1 cellular context compared by ENCODE assay signal in genomic region chr1:223708001-223708359, GRCh38.
TF ChIP-seq lines count a peak whose summit lies in the region.

No MANE protein-coding gene starts in this region.

TF ChIP-seq in HepG2, 621 proteins besides CTCF, POLR2A, EP300 and RAD21 (continued from another document and continues in another):
- no peak for TF ChIP-seq FOXO4 (CRISPR knock-in tag; conservative IDR thresholded peaks at IDR 0.05)
- TF ChIP-seq HNF1A (IDR thresholded peaks at IDR 0.05; ENCODE audit: low read depth), result no peak
- TF ChIP-seq HNF1A (CRISPR knock-in tag; IDR thresholded peaks at IDR 0.05; ENCODE audit: borderline replicate concordance), result no peak
- TF ChIP-seq ZSCAN20 (CRISPR knock-in tag; IDR thresholded peaks at IDR 0.05; ENCODE audit: borderline replicate concordance), result no peak
- no peak for TF ChIP-seq CCAR2 (optimal IDR thresholded peaks at IDR 0.05; ENCODE audit: low read depth, low read length)
- TF ChIP-seq ATF7 (IDR thresholded peaks at IDR 0.05), result no peak
- no peak for TF ChIP-seq ATF7 (CRISPR knock-in tag; IDR thresholded peaks at IDR 0.05)
- 0 out of 2 replicates have a peak, but pooled peaks have one; percentile 27 for TF ChIP-seq SIX1 (CRISPR knock-in tag; IDR thresholded peaks at IDR 0.05; ENCODE audit: borderline replicate concordance)
- no peak for TF ChIP-seq BCLAF1 (IDR thresholded peaks at IDR 0.05)
- no peak for TF ChIP-seq CHCHD3 (CRISPR knock-in tag; IDR thresholded peaks at IDR 0.05)
- TF ChIP-seq POLR2AphosphoS2 (IDR thresholded peaks at IDR 0.05; ENCODE audit: low read depth, low read length), result no peak
- no peak for TF ChIP-seq ZSCAN12 (CRISPR knock-in tag; IDR thresholded peaks at IDR 0.05)
- 0 out of 4 replicates have a peak, but pooled peaks of 1 of the 2 experiments have one; percentile 24 for TF ChIP-seq ATF4 (CRISPR knock-in tag; IDR thresholded peaks at IDR 0.05)
- TF ChIP-seq KMT2B (CRISPR knock-in tag; IDR thresholded peaks at IDR 0.05), result no peak
- TF ChIP-seq MIER3 (CRISPR knock-in tag; IDR thresholded peaks at IDR 0.05; ENCODE audit: borderline replicate concordance), result peak; percentile 71; the same call in 1 of the 2 replicates
- TF ChIP-seq ARID3A (IDR thresholded peaks at IDR 0.05; ENCODE audit: low read depth, low read length), result peak; percentile 55; the same call in 1 of the 2 replicates
- no peak for TF ChIP-seq ZFP1 (CRISPR knock-in tag; IDR thresholded peaks at IDR 0.05)
- no peak for TF ChIP-seq TBL1XR1 (IDR thresholded peaks at IDR 0.05; ENCODE audit: borderline replicate concordance, low read length, partially characterized antibody)
- peak; percentile 27; the same call in 1 of the 2 replicates for TF ChIP-seq THRA (CRISPR knock-in tag; IDR thresholded peaks at IDR 0.05; ENCODE audit: borderline replicate concordance)
- TF ChIP-seq TRIM22 (IDR thresholded peaks at IDR 0.05), result no peak
- TF ChIP-seq ZFP82 (CRISPR knock-in tag; IDR thresholded peaks at IDR 0.05; ENCODE audit: borderline replicate concordance), result no peak
- TF ChIP-seq HNF4A (CRISPR knock-in tag; IDR thresholded peaks at IDR 0.05), result peak; percentile 97
- TF ChIP-seq DNMT1 (CRISPR knock-in tag; IDR thresholded peaks at IDR 0.05), result no peak
- 0 out of 2 replicates have a peak, but pooled peaks have one; percentile 24 for TF ChIP-seq ZBTB43 (CRISPR knock-in tag; conservative IDR thresholded peaks at IDR 0.05)
- TF ChIP-seq TFDP2 (CRISPR knock-in tag; IDR thresholded peaks at IDR 0.05), result peak; percentile 46; the same call in 1 of the 2 replicates
- TF ChIP-seq PPARG (CRISPR knock-in tag; conservative IDR thresholded peaks at IDR 0.05), result 0 out of 2 replicates have a peak, but pooled peaks have one; percentile 44
- no peak for TF ChIP-seq ZNF747 (CRISPR knock-in tag; IDR thresholded peaks at IDR 0.05; ENCODE audit: borderline replicate concordance)
- no peak for TF ChIP-seq ZNF446 (CRISPR knock-in tag; IDR thresholded peaks at IDR 0.05)
- TF ChIP-seq ZNF577 (CRISPR knock-in tag; IDR thresholded peaks at IDR 0.05; ENCODE audit: borderline replicate concordance, low read depth), result no peak
- 0 out of 2 replicates have a peak, but pooled peaks have one; percentile 16 for TF ChIP-seq SMC3 (IDR thresholded peaks at IDR 0.05; ENCODE audit: low read length)
- TF ChIP-seq SAP130 (CRISPR knock-in tag; IDR thresholded peaks at IDR 0.05; ENCODE audit: low read depth), result peak; percentile 53; the same call in 1 of the 2 replicates
- no peak for TF ChIP-seq SMAD1 (CRISPR knock-in tag; IDR thresholded peaks at IDR 0.05; ENCODE audit: borderline replicate concordance, low read depth)
- TF ChIP-seq ZHX1 (CRISPR knock-in tag; IDR thresholded peaks at IDR 0.05; ENCODE audit: low read depth), result no peak
- TF ChIP-seq ZNF235 (CRISPR knock-in tag; IDR thresholded peaks at IDR 0.05; ENCODE audit: borderline replicate concordance), result no peak
- no peak for TF ChIP-seq SOX6 (IDR thresholded peaks at IDR 0.05)
- peak; percentile 86 for TF ChIP-seq SOX6 (CRISPR knock-in tag; IDR thresholded peaks at IDR 0.05)
- no peak for TF ChIP-seq FOXP1 (IDR thresholded peaks at IDR 0.05)
- peak; percentile 24; the same call in 1 of the 2 replicates for TF ChIP-seq FOXP1 (CRISPR knock-in tag; IDR thresholded peaks at IDR 0.05)
- 0 out of 2 replicates have a peak, but pooled peaks have one; percentile 23 for TF ChIP-seq ZNF12 (CRISPR knock-in tag; IDR thresholded peaks at IDR 0.05)
- TF ChIP-seq SMAD9 (CRISPR knock-in tag; IDR thresholded peaks at IDR 0.05), result no peak
- TF ChIP-seq RXRB (CRISPR knock-in tag; IDR thresholded peaks at IDR 0.05; ENCODE audit: borderline replicate concordance), result peak; percentile 66
- TF ChIP-seq ZNF160 (CRISPR knock-in tag; IDR thresholded peaks at IDR 0.05), result no peak
- peak; percentile 86 for TF ChIP-seq RCOR2 (CRISPR knock-in tag; IDR thresholded peaks at IDR 0.05)
- peak; percentile 30; the same call in 1 of the 2 replicates for TF ChIP-seq MED1 (CRISPR knock-in tag; IDR thresholded peaks at IDR 0.05)
- TF ChIP-seq TP53 (CRISPR knock-in tag; conservative IDR thresholded peaks at IDR 0.05), result peak; percentile 98
